In the genomic region with DNA sequence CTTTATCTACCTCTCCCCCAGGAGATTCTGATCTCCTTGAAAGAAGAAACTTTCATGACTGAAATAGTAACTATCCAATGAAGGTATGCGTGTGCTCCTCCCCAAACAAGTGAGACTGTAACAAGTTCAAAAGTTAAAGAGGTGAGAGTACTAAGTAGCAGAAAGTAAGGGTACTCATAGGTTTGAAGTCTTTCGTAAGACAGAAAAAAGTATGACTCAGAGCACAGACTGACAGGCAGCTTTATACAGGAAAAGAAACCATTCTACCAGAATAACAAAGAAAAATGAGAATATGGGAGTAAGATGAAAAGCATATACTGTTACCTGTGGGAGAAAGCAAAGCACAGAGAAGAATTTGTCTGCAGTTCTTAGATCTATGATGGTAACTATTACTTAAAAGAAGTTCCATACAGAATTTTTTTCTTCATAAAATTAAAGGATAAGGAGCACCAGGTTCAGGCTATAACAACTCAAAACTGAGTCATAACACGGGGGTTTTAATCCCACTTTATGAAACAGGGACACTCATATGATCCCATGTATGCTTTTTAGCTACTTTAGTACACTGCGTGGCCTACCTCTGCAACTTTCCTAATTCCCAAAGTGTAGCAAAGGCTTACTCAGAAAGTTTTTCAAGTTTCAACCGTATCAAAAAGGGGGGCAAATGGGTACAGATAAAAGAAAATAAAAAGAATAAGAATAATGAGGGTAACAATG, we compare ENCODE assay signal across 14 cellular contexts. TPM values are rescaled to one million over a fixed set of nuclear protein-coding genes. Genes with fewer than 3 reads are reported as not detected.
A peak's percentile ranks its signal among the peaks of the same experiment; 100 is the strongest.
DNase-seq lines count a peak whose midpoint lies in the region; ATAC-seq and TF ChIP-seq lines count a peak whose summit lies in the region.
"Had no signal": no experiment of that assay in that cellular context is flagged by ENCODE, and none has a peak within 500 bp of the region (broad histone marks: within the 10 kb centered on the region; RNA-seq: fewer than 3 reads in every experiment).

No MANE protein-coding gene starts in this region.

- DNase-seq in activated naive CD4-positive, alpha-beta T cell treated with anti-CD3 and anti-CD28 coated beads for 36 hours: no peak
- DNase-seq in activated naive CD4-positive, alpha-beta T cell treated with anti-CD3 and anti-CD28 coated beads, Interleukin-2, amount 50 U/mL, for 16 hours: no peak
- DNase-seq in activated naive CD8-positive, alpha-beta T cell treated with anti-CD3 and anti-CD28 coated beads for 36 hours: no peak
- DNase-seq in fibroblast of villous mesenchyme (ENCODE audit: low read depth) (peak; percentile 25), upper lobe of right lung (no peak), HuH-7 (ENCODE audit: low spot score) (no peak), RPMI8226 (no peak)
- DNase-seq: activated CD4-positive, alpha-beta T cell treated with anti-CD3 and anti-CD28 coated beads, Interleukin-2, amount 10 ng/mL, durations not matched to agents 7 days and 5 days; aorta; MG63; NCI-H510A treated with DMSO at 0.1 percent for 48 hours had no signal

- no peak overlapping the region for H3K27ac ChIP-seq in upper lobe of right lung
- H3K27ac ChIP-seq: vagina had no signal

- peak overlapping the region; percentile 25 for H3K4me3 Mint-ChIP-seq in activated naive CD4-positive, alpha-beta T cell treated with anti-CD3 and anti-CD28 coated beads for 36 hours
- H3K4me3 Mint-ChIP-seq in activated naive CD8-positive, alpha-beta T cell treated with anti-CD3 and anti-CD28 coated beads for 36 hours: no peak overlapping the region
- H3K4me3 Mint-ChIP-seq: activated CD4-positive, alpha-beta T cell treated with anti-CD3 and anti-CD28 coated beads, Interleukin-2, amount 10 ng/mL, durations not matched to agents 7 days and 5 days; memory B cell had no signal

- intact Hi-C loops in activated naive CD4-positive, alpha-beta T cell treated with anti-CD3 and anti-CD28 coated beads for 36 hours (cut with micrococcal nuclease): loop anchor here (1.0 to 5.0 kb wide), 3 partner anchors 28 to 399 kb away; a partner anchor contains a TSS
- intact Hi-C loops in upper lobe of right lung (cut with DNase I): no loop called here

- peaks cover 6% of the 10 kb centered on the region for H3K36me3 ChIP-seq in upper lobe of right lung
- H3K36me3 ChIP-seq: vagina had no signal

- peaks cover 10% of the 10 kb centered on the region for H3K36me3 Mint-ChIP-seq in activated naive CD4-positive, alpha-beta T cell treated with anti-CD3 and anti-CD28 coated beads for 36 hours (ENCODE audit: low read depth)
- H3K36me3 Mint-ChIP-seq in activated naive CD8-positive, alpha-beta T cell treated with anti-CD3 and anti-CD28 coated beads for 36 hours: peaks cover 12% of the 10 kb centered on the region

- ATAC-seq in upper lobe of right lung (peak; percentile 47), HG02678 (IDR thresholded peaks at IDR 0.05; ENCODE audit: unreplicated experiment) (no peak)

- CTCF ChIA-PET in activated naive CD4-positive, alpha-beta T cell treated with anti-CD3 and anti-CD28 coated beads for 36 hours (lab: Charles Lee): no interaction called here

- H3K4me1 Mint-ChIP-seq in activated naive CD4-positive, alpha-beta T cell treated with anti-CD3 and anti-CD28 coated beads for 36 hours (ENCODE audit: low read depth): peaks cover 57% of the 10 kb centered on the region
- peaks cover 52% of the 10 kb centered on the region for H3K4me1 Mint-ChIP-seq in activated naive CD8-positive, alpha-beta T cell treated with anti-CD3 and anti-CD28 coated beads for 36 hours

- peaks cover 12% of the 10 kb centered on the region for H3K4me1 ChIP-seq in upper lobe of right lung

- no peaks in the 10 kb centered on the region for H3K27me3 ChIP-seq in upper lobe of right lung
- H3K27me3 ChIP-seq: MG63, vagina had no signal

- H3K27me3 Mint-ChIP-seq in activated naive CD4-positive, alpha-beta T cell treated with anti-CD3 and anti-CD28 coated beads for 36 hours (ENCODE audit: low read depth): no peaks in the 10 kb centered on the region
- no peaks in the 10 kb centered on the region for H3K27me3 Mint-ChIP-seq in activated naive CD8-positive, alpha-beta T cell treated with anti-CD3 and anti-CD28 coated beads for 36 hours
- H3K27me3 Mint-ChIP-seq: activated CD4-positive, alpha-beta T cell treated with anti-CD3 and anti-CD28 coated beads, Interleukin-2, amount 10 ng/mL, durations not matched to agents 7 days and 5 days; memory B cell had no signal

- peak overlapping the region; percentile 66 for H3K27ac Mint-ChIP-seq in activated naive CD4-positive, alpha-beta T cell treated with anti-CD3 and anti-CD28 coated beads for 36 hours
- peak overlapping the region; percentile 10 for H3K27ac Mint-ChIP-seq in activated naive CD8-positive, alpha-beta T cell treated with anti-CD3 and anti-CD28 coated beads for 36 hours
- H3K27ac Mint-ChIP-seq: activated CD4-positive, alpha-beta T cell treated with anti-CD3 and anti-CD28 coated beads, Interleukin-2, amount 10 ng/mL, durations not matched to agents 7 days and 5 days; memory B cell had no signal

- TF ChIP-seq CTCF in fibroblast of villous mesenchyme (IDR thresholded peaks at IDR 0.05; ENCODE audit: insufficient read depth, low read depth, low read length): no peak
- TF ChIP-seq CTCF in upper lobe of right lung (IDR thresholded peaks at IDR 0.05): no peak

- H3K9me3 ChIP-seq in upper lobe of right lung: no peaks in the 10 kb centered on the region
- H3K9me3 ChIP-seq: MG63, vagina had no signal

- H3K4me3 ChIP-seq in fibroblast of villous mesenchyme (ENCODE audit: low read depth, low read length) (no peak overlapping the region), upper lobe of right lung (no peak overlapping the region)
- H3K4me3 ChIP-seq: MG63, vagina had no signal

- no peaks in the 10 kb centered on the region for H3K9me3 Mint-ChIP-seq in activated naive CD4-positive, alpha-beta T cell treated with anti-CD3 and anti-CD28 coated beads for 36 hours
- no peaks in the 10 kb centered on the region for H3K9me3 Mint-ChIP-seq in activated naive CD8-positive, alpha-beta T cell treated with anti-CD3 and anti-CD28 coated beads for 36 hours
- H3K9me3 Mint-ChIP-seq: activated CD4-positive, alpha-beta T cell treated with anti-CD3 and anti-CD28 coated beads, Interleukin-2, amount 10 ng/mL, durations not matched to agents 7 days and 5 days; memory B cell had no signal

RNA-seq across cellular contexts. Expression of a gene that starts 52.0 kb away (rescaled TPM):
- total RNA-seq in activated naive CD4-positive, alpha-beta T cell treated with anti-CD3 and anti-CD28 coated beads for 36 hours: 10 to 100 TPM; 35.6 to 37.2 TPM
- total RNA-seq in activated naive CD8-positive, alpha-beta T cell treated with anti-CD3 and anti-CD28 coated beads for 36 hours: 10 to 100 TPM; 43.7 to 47.2 TPM
- 28.7 and 34.5 TPM in 2 replicates for total RNA-seq in fibroblast of villous mesenchyme
- total RNA-seq in upper lobe of right lung: 47.0 TPM
